In genomic region chr3:158753814-158754213, GRCh38 we compare ENCODE assay signal across 1 cellular context.
TF ChIP-seq lines count a peak whose summit lies in the region.

No MANE protein-coding gene starts in this region.

TF ChIP-seq in K562, 482 proteins besides CTCF, POLR2A, EP300 and RAD21 (continued from another document):
- TF ChIP-seq TEAD1 (CRISPR knock-in tag; IDR thresholded peaks at IDR 0.05), result no peak
